In the genomic region with DNA sequence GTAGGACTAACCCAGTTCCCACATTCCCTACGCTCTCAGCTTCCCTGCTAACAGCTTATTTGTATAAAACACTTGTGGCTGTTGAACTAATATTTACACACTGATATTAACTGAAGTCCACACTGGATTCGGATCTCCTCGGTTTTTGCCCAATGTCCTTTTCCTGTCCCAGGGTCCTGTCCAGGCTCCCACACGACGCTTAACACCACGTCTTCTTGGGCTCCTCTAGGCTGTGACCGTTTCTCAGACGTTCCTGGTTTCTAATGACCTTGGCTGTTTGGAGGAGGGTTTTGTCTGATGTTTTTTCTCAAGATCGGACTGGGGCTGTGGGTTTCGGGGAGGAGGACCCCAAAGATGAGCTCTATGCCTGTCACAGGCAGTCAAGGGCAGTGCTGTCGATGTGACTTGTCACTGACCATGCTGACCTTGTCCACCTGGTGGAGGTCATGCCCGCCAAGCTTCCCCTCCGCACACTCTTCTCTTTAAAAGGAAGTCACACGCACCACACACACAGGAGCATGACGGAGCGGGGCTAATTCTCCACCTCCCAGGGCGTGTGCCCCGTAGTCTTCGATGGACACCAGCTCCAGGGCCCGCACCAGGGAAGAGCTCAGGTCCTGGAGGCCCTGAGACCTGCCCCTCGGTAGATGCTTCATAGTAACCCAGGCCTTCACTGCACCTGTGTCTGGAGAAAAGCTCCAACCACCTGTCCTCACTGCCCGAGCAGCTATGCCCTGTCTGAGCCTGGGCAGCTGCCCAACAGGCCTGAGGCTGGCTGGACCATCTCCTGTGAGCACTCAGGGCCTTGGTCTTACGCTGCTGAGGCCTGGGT, we compare ENCODE assay signal across 18 cellular contexts.
"Had no signal": no experiment of that assay in that cellular context is flagged by ENCODE, and none has a peak within 500 bp of the region (broad histone marks: within the 10 kb centered on the region; RNA-seq: fewer than 3 reads in every experiment).

No MANE protein-coding gene starts in this region.

- H3K36me3 ChIP-seq: adrenal gland, gastroesophageal sphincter, prostate gland, transverse colon had no signal

- H3K4me3 ChIP-seq: adrenal gland, gastroesophageal sphincter, mucosa of descending colon, prostate gland, transverse colon had no signal

- H3K4me1 Mint-ChIP-seq: naive thymus-derived CD8-positive, alpha-beta T cell; stimulated activated naive B cell treated with anti-CD40 and anti-IgM and Interleukin-4, amounts not matched to agents 10 μg/mL and 1 μg/mL and 100 μg/mL, for 72 hours had no signal

- H3K9me3 ChIP-seq: adrenal gland, gastroesophageal sphincter, mucosa of descending colon, prostate gland, transverse colon had no signal

- H3K27me3 ChIP-seq: adrenal gland, gastroesophageal sphincter, transverse colon had no signal

- H3K9me3 Mint-ChIP-seq: activated CD8-positive, alpha-beta T cell treated with anti-CD3 and anti-CD28 coated beads for 36 hours; effector memory CD8-positive, alpha-beta T cell; naive thymus-derived CD8-positive, alpha-beta T cell; stimulated activated naive B cell treated with anti-CD40 and anti-IgM and Interleukin-4, amounts not matched to agents 10 μg/mL and 1 μg/mL and 100 μg/mL, for 72 hours had no signal

- ATAC-seq: activated CD8-positive, alpha-beta T cell treated with anti-CD3 and anti-CD28 coated beads for 36 hours; effector memory CD8-positive, alpha-beta T cell; gastroesophageal sphincter; left cardiac atrium; naive thymus-derived CD8-positive, alpha-beta T cell; sciatic nerve; stimulated activated naive B cell treated with anti-CD40 and anti-IgM and Interleukin-4, amounts not matched to agents 10 μg/mL and 1 μg/mL and 100 μg/mL, for 72 hours had no signal

- H3K4me3 Mint-ChIP-seq: activated CD8-positive, alpha-beta T cell treated with anti-CD3 and anti-CD28 coated beads for 36 hours; effector memory CD8-positive, alpha-beta T cell; naive thymus-derived CD8-positive, alpha-beta T cell; stimulated activated naive B cell treated with anti-CD40 and anti-IgM and Interleukin-4, amounts not matched to agents 10 μg/mL and 1 μg/mL and 100 μg/mL, for 72 hours had no signal

- H3K4me1 ChIP-seq: adrenal gland, gastroesophageal sphincter, prostate gland had no signal

- H3K36me3 Mint-ChIP-seq: naive thymus-derived CD8-positive, alpha-beta T cell; stimulated activated naive B cell treated with anti-CD40 and anti-IgM and Interleukin-4, amounts not matched to agents 10 μg/mL and 1 μg/mL and 100 μg/mL, for 72 hours had no signal

- H3K27ac ChIP-seq: adrenal gland, gastroesophageal sphincter, prostate gland, transverse colon had no signal

- H3K27ac Mint-ChIP-seq: activated CD8-positive, alpha-beta T cell treated with anti-CD3 and anti-CD28 coated beads for 36 hours; effector memory CD8-positive, alpha-beta T cell; stimulated activated naive B cell treated with anti-CD40 and anti-IgM and Interleukin-4, amounts not matched to agents 10 μg/mL and 1 μg/mL and 100 μg/mL, for 72 hours had no signal

- DNase-seq: activated CD4-positive, alpha-beta T cell treated with anti-CD3 and anti-CD28 coated beads for 1 hour; activated CD8-positive, alpha-beta T cell treated with anti-CD3 and anti-CD28 coated beads for 36 hours; activated naive CD4-positive, alpha-beta T cell treated with anti-CD3 and anti-CD28 coated beads, Interleukin-2, amount 50 U/mL, for 16 hours; adrenal gland; central memory CD4-positive, alpha-beta T cell; effector memory CD8-positive, alpha-beta T cell; hippocampal formation; left cardiac atrium; mucosa of descending colon; naive thymus-derived CD8-positive, alpha-beta T cell; occipital lobe; stimulated activated CD4-positive, alpha-beta T cell treated with anti-CD3 and anti-CD28 coated beads, Interleukin-2, amount 100 ng/mL, for 24 hours; stimulated activated naive B cell treated with anti-CD40 and anti-IgM and Interleukin-4, amounts not matched to agents 10 μg/mL and 1 μg/mL and 100 μg/mL, for 72 hours; substantia nigra; transverse colon had no signal
